24 cellular contexts compared by ENCODE assay signal in the genomic region with DNA sequence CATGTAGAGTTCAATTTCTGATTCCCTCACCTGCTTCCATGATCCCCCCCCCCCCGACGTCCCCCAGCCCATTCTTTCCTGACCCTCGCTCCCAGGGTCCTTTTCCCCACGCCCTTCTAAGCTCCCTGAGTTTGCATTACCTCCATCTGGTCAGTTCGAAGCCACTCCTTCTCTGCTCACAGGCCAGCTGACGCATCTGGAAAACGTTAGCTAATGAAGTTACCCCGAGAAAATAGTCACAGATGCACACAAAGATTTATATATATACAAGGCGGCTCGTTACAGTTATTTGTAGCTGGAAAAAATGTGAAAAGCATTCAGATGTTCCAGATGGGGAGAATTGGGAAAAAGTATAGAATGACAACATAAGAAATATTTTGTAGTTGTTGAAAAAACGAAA.
DNase-seq lines count a peak whose midpoint lies in the region; ATAC-seq, FAIRE-seq and TF ChIP-seq lines count a peak whose summit lies in the region.
"Had no signal": no experiment of that assay in that cellular context is flagged by ENCODE, and none has a peak within 500 bp of the region (broad histone marks: within the 10 kb centered on the region; RNA-seq: fewer than 3 reads in every experiment).

No MANE protein-coding gene starts in this region.

- WGBS in lung, 2 donors: 82 to 85% methylated on average over 11 of the region's 11 CpGs

- H3K36me3 ChIP-seq in lung (ENCODE audit: control insufficient read depth in 2 of 2, insufficient read depth in 2 of 2, low read length in 2 of 2): no peaks in the 10 kb centered on the region
- H3K36me3 ChIP-seq: BLaER1 had no signal

- CTCF ChIA-PET in RWPE1 (lab: Yijun Ruan, JAX): interaction anchor here (0.7 kb wide), 2 partner anchors 356 to 770 kb away, joined by 3 to 4 read pairs; no protein-coding TSS in a partner anchor

- peak; percentile 59; the same call in 1 of the 3 replicates for ATAC-seq in SK-N-SH treated with all-trans-retinoic acid at 6 μM for 48 hours
- no peak for ATAC-seq in lung (ENCODE audit: insufficient read depth, low FRiP score)
- ATAC-seq: HCT116, Panc1 had no signal

- no peaks in the 10 kb centered on the region for H3K9me3 ChIP-seq in lung (ENCODE audit: control insufficient read depth in 2 of 2, insufficient read depth in 1 of 2, low read length in 1 of 2)

- POLR2A ChIA-PET in RWPE1 (lab: Yijun Ruan, JAX; ENCODE audit: low non-redundant PET): interaction anchor here (0.7 kb wide), 1 partner anchor 692 kb away, joined by 8 read pairs; no protein-coding TSS in a partner anchor

- no peaks in the 10 kb centered on the region for H3K4me1 ChIP-seq in lung (ENCODE audit: control insufficient read depth in 2 of 2, insufficient read depth in 2 of 2, low read length in 2 of 2)
- H3K4me1 ChIP-seq: BLaER1 had no signal

- DNase-seq in fibroblast of peridontal ligament (ENCODE audit: extremely low read depth) (peak; percentile 4), lung (ENCODE audit: low spot score) (peak; percentile 15), urothelium cell line (ENCODE audit: low spot score) (no peak), RWPE1 (ENCODE audit: low spot score) (no peak), ureter (ENCODE audit: low spot score) (no peak), HCEC 1CT (no peak)
- DNase-seq: CD4-positive, CD25-positive, alpha-beta regulatory T cell; DMS153; NCI-H1092; NCI-H1417 treated with DMSO at 0.1 percent for 48 hours; NCI-H1694 treated with DMSO at 0.1 percent for 48 hours; NCI-H2081; NCI-H226; NCI-H510A; NCI-H69; SIG-M5 had no signal

- no peak overlapping the region for H3K4me3 ChIP-seq in lung
- H3K4me3 ChIP-seq: BLaER1 had no signal

- H3K27me3 ChIP-seq in lung (ENCODE audit: control insufficient read depth, insufficient read depth): no peaks in the 10 kb centered on the region
- H3K27me3 ChIP-seq: BLaER1 had no signal

- TF ChIP-seq CTCF in lung (IDR thresholded peaks at IDR 0.05; ENCODE audit: control extremely low read depth, extremely low read depth) (no peak), RWPE1 (conservative IDR thresholded peaks at IDR 0.05; ENCODE audit: low read depth) (no peak)

- FAIRE-seq in urothelium cell line (lab: Jason Lieb, UNC): peak; percentile 73
- FAIRE-seq: A204.1, GM19239, H1 had no signal

- H3K27ac ChIP-seq in lung (ENCODE audit: low read depth in 1 of 2, low read length in 1 of 2): no peak overlapping the region
- H3K27ac ChIP-seq in RWPE1: no peak overlapping the region
- H3K27ac ChIP-seq: BLaER1, HL-60 had no signal

TF ChIP-seq in SK-N-SH treated with all-trans-retinoic acid at 6 μM for 48 hours, 23 proteins besides CTCF, POLR2A, EP300 and RAD21:
- TF ChIP-seq, protein P1, sequence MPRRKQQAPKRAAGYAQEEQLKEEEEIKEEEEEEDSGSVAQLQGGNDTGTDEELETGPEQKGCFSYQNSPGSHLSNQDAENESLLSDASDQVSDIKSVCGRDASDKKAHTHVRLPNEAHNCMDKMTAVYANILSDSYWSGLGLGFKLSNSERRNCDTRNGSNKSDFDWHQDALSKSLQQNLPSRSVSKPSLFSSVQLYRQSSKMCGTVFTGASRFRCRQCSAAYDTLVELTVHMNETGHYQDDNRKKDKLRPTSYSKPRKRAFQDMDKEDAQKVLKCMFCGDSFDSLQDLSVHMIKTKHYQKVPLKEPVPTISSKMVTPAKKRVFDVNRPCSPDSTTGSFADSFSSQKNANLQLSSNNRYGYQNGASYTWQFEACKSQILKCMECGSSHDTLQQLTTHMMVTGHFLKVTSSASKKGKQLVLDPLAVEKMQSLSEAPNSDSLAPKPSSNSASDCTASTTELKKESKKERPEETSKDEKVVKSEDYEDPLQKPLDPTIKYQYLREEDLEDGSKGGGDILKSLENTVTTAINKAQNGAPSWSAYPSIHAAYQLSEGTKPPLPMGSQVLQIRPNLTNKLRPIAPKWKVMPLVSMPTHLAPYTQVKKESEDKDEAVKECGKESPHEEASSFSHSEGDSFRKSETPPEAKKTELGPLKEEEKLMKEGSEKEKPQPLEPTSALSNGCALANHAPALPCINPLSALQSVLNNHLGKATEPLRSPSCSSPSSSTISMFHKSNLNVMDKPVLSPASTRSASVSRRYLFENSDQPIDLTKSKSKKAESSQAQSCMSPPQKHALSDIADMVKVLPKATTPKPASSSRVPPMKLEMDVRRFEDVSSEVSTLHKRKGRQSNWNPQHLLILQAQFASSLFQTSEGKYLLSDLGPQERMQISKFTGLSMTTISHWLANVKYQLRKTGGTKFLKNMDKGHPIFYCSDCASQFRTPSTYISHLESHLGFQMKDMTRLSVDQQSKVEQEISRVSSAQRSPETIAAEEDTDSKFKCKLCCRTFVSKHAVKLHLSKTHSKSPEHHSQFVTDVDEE (CRISPR knock-in tag; IDR thresholded peaks at IDR 0.05): peak; percentile 84; the same call in 1 of the 2 replicates
- no peak for TF ChIP-seq TOX (CRISPR knock-in tag; IDR thresholded peaks at IDR 0.05; ENCODE audit: borderline replicate concordance)
- TF ChIP-seq TCF4 (CRISPR knock-in tag; IDR thresholded peaks at IDR 0.05; ENCODE audit: borderline replicate concordance): peak; percentile 100
- TF ChIP-seq ZNF8 (CRISPR knock-in tag; IDR thresholded peaks at IDR 0.05): no peak; the same call in 1 of the 2 replicates
- no peak for TF ChIP-seq ISL1 (CRISPR knock-in tag; IDR thresholded peaks at IDR 0.05)
- 0 out of 2 replicates have a peak, but pooled peaks have one; percentile 37 for TF ChIP-seq ZNF70 (CRISPR knock-in tag; IDR thresholded peaks at IDR 0.05)
- TF ChIP-seq SNAI2 (CRISPR knock-in tag; IDR thresholded peaks at IDR 0.05): 0 out of 2 replicates have a peak, but pooled peaks have one; percentile 10

Comparison
In these comparisons a context has a peak if more than half of its experiments do, and no peak if none do; other contexts are left out.
1. DNase-seq: peak in fibroblast of peridontal ligament (single experiment) and lung (single experiment); none in urothelium cell line (single experiment), RWPE1 (single experiment), ureter (single experiment) and HCEC 1CT (single experiment).